ENCODE assay signal across 1 cellular context in genomic region chr18:10149768-10150556, GRCh38.
TF ChIP-seq lines count a peak whose summit lies in the region.

No MANE protein-coding gene starts in this region.

TF ChIP-seq in IMR-90, 13 proteins besides CTCF, POLR2A, EP300 and RAD21 (continued from another document):
- TF ChIP-seq, protein P1, sequence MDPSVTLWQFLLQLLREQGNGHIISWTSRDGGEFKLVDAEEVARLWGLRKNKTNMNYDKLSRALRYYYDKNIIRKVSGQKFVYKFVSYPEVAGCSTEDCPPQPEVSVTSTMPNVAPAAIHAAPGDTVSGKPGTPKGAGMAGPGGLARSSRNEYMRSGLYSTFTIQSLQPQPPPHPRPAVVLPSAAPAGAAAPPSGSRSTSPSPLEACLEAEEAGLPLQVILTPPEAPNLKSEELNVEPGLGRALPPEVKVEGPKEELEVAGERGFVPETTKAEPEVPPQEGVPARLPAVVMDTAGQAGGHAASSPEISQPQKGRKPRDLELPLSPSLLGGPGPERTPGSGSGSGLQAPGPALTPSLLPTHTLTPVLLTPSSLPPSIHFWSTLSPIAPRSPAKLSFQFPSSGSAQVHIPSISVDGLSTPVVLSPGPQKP (IDR thresholded peaks at IDR 0.05; ENCODE audit: borderline replicate concordance, low read depth, low read length): no peak
- TF ChIP-seq MXI1 (IDR thresholded peaks at IDR 0.05; ENCODE audit: borderline replicate concordance, low read depth, low read length): no peak
- TF ChIP-seq MAZ (IDR thresholded peaks at IDR 0.05; ENCODE audit: borderline replicate concordance, low read depth, low read length): no peak
